In genomic region chr2:63942788-63943187, GRCh38 we compare ENCODE assay signal across 26 cellular contexts.
"Had no signal": no experiment of that assay in that cellular context is flagged by ENCODE, and none has a peak within 500 bp of the region (broad histone marks: within the 10 kb centered on the region; RNA-seq: fewer than 3 reads in every experiment).

No MANE protein-coding gene starts in this region.

- H3K9ac ChIP-seq: neural progenitor cell, parathyroid adenoma had no signal

- H3K9me3 ChIP-seq: ovary, psoas muscle, suprapubic skin, testis, tibial artery, upper lobe of left lung, vagina had no signal

- H3K27ac ChIP-seq: neural progenitor cell, ovary, parathyroid adenoma, psoas muscle, suprapubic skin, testis, tibial artery, upper lobe of left lung, vagina had no signal

- H3K4me1 ChIP-seq: neural progenitor cell, parathyroid adenoma, suprapubic skin, testis, tibial artery, upper lobe of left lung, vagina had no signal

- H3K27me3 ChIP-seq: neural progenitor cell, ovary, suprapubic skin, testis, tibial artery, upper lobe of left lung, vagina had no signal

- H2AFZ ChIP-seq: neural progenitor cell, parathyroid adenoma had no signal

- H3K4me3 ChIP-seq: neural progenitor cell, ovary, psoas muscle, suprapubic skin, testis, tibial artery, upper lobe of left lung, vagina had no signal

- H3K4me2 ChIP-seq: neural progenitor cell had no signal

- H3K79me2 ChIP-seq: parathyroid adenoma had no signal

- DNase-seq: naive thymus-derived CD4-positive, alpha-beta T cell; natural killer cell; occipital lobe; ovary; posterior cingulate gyrus; psoas muscle; right cardiac atrium; small intestine; stimulated activated CD4-positive, alpha-beta T cell treated with anti-CD3 and anti-CD28 coated beads, Interleukin-15, amount 100 ng/mL, for 24 hours; stimulated activated CD4-positive, alpha-beta T cell treated with anti-CD3 and anti-CD28 coated beads, Interleukin-2, amount 100 ng/mL, for 24 hours; stimulated activated CD4-positive, alpha-beta T cell treated with anti-CD3 and anti-CD28 coated beads, Interleukin-2, amount 100 ng/mL, for 48 hours; stimulated activated CD4-positive, alpha-beta T cell treated with anti-CD3 and anti-CD28 coated beads, Interleukin-4, amount 100 ng/mL, for 24 hours; stimulated activated naive CD4-positive, alpha-beta T cell; stimulated activated naive CD8-positive, alpha-beta T cell treated with anti-CD3 and anti-CD28 coated beads, Interleukin-15, amount 100 ng/mL, for 72 hours; stimulated activated naive CD8-positive, alpha-beta T cell treated with anti-CD3 and anti-CD28 coated beads, Interleukin-15, Interleukin-2, amounts not matched to agents 100 U/mL and 50 U/mL, for 24 hours; substantia nigra; testis; tibial artery; trophoblast cell; upper lobe of left lung had no signal

- ATAC-seq: naive thymus-derived CD4-positive, alpha-beta T cell; natural killer cell; right cardiac atrium; sciatic nerve; stimulated activated memory B cell treated with anti-CD40 and anti-IgM and Interleukin-4, amounts not matched to agents 10 μg/mL and 1 μg/mL and 100 μg/mL, for 72 hours; stimulated activated naive CD8-positive, alpha-beta T cell treated with anti-CD3 and anti-CD28 coated beads, Interleukin-15, amount 100 ng/mL, for 72 hours; stimulated activated naive CD8-positive, alpha-beta T cell treated with anti-CD3 and anti-CD28 coated beads, Interleukin-15, Interleukin-2, amounts not matched to agents 100 U/mL and 50 U/mL, for 24 hours had no signal
